In the genomic region with DNA sequence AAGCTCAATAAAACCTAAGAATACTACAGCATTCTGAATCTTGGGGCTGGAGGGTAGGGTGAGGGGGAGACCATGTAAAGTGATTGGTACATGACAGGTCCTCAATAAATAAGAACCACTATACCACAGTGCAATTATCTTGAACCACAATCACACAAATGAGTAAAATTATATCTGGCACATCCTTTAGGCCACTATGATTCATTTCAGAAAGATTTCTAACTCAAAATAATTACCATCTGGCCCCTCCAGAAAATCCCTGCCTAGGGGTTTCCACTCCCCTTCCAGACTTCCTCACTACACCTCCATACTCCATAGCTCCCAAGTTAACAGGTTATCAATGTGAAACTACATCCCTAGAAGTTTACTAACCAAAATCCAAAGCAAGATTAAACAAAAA, we compare ENCODE assay signal across 14 cellular contexts. TPM values are rescaled to one million over a fixed set of nuclear protein-coding genes. Genes with fewer than 3 reads are reported as not detected.
DNase-seq lines count a peak whose midpoint lies in the region; ATAC-seq and TF ChIP-seq lines count a peak whose summit lies in the region.
"Had no signal": no experiment of that assay in that cellular context is flagged by ENCODE, and none has a peak within 500 bp of the region (broad histone marks: within the 10 kb centered on the region; RNA-seq: fewer than 3 reads in every experiment).

No MANE protein-coding gene starts in this region.

- H3K27ac Mint-ChIP-seq in activated naive CD4-positive, alpha-beta T cell treated with anti-CD3 and anti-CD28 coated beads for 36 hours, result peak overlapping the region; percentile 63
- H3K27ac Mint-ChIP-seq in activated naive CD4-positive, alpha-beta T cell treated with anti-CD3 and anti-CD28 coated beads, Interleukin-2, amount 10 ng/mL, durations not matched to agents 7 days and 5 days, result no peak overlapping the region
- peak overlapping the region; percentile 61 for H3K27ac Mint-ChIP-seq in chondrocyte (ENCODE audit: unreplicated experiment)

- no peak overlapping the region for H3K14ac ChIP-seq in neuronal stem cell (ENCODE audit: low read length)

- peaks cover 52% of the 10 kb centered on the region for H3K4me1 Mint-ChIP-seq in activated naive CD4-positive, alpha-beta T cell treated with anti-CD3 and anti-CD28 coated beads for 36 hours (ENCODE audit: low read depth)
- peaks cover 36% of the 10 kb centered on the region for H3K4me1 Mint-ChIP-seq in activated naive CD4-positive, alpha-beta T cell treated with anti-CD3 and anti-CD28 coated beads, Interleukin-2, amount 10 ng/mL, durations not matched to agents 7 days and 5 days
- H3K4me1 Mint-ChIP-seq in chondrocyte (ENCODE audit: low read depth), result peaks cover 53% of the 10 kb centered on the region

- H3K23ac ChIP-seq in neuronal stem cell (ENCODE audit: low read depth, low read length, poor library complexity), result no peak overlapping the region

- no peaks in the 10 kb centered on the region for H3K9me2 ChIP-seq in hepatocyte (replicated peaks; ENCODE audit: insufficient read depth)

- peak overlapping the region in 1 of 5 donors; percentile 24 for H3K9ac ChIP-seq in subcutaneous abdominal adipose tissue (ENCODE audit: low read length in 5 of 5)
- H3K9ac ChIP-seq in neuronal stem cell (ENCODE audit: low read depth, low read length, poor library complexity), result no peak overlapping the region

- no peak overlapping the region for H2BK12ac ChIP-seq in neuronal stem cell (ENCODE audit: low read length)

- H3K4me3 ChIP-seq in subcutaneous abdominal adipose tissue (ENCODE audit: low read depth in 1 of 5, low read length in 5 of 5), result no peak overlapping the region
- no peak overlapping the region for H3K4me3 ChIP-seq in neuronal stem cell (ENCODE audit: low read length in 2 of 2)
- H3K4me3 ChIP-seq in hepatocyte, result no peak overlapping the region
- H3K4me3 ChIP-seq: pancreas had no signal

- H3K27me3 ChIP-seq in subcutaneous abdominal adipose tissue (ENCODE audit: control insufficient read depth in 5 of 5, insufficient read depth in 4 of 5, low read length in 5 of 5) (no peaks in the 10 kb centered on the region), neuronal stem cell (ENCODE audit: control insufficient read depth in 3 of 3, insufficient read depth in 3 of 3, low read depth in 1 of 3, low read length in 3 of 3) (no peaks in the 10 kb centered on the region), hepatocyte (no peaks in the 10 kb centered on the region)
- H3K27me3 ChIP-seq: pancreas had no signal

- no peak overlapping the region for H3K4me3 Mint-ChIP-seq in activated naive CD4-positive, alpha-beta T cell treated with anti-CD3 and anti-CD28 coated beads for 36 hours
- H3K4me3 Mint-ChIP-seq in activated naive CD4-positive, alpha-beta T cell treated with anti-CD3 and anti-CD28 coated beads, Interleukin-2, amount 10 ng/mL, durations not matched to agents 7 days and 5 days, result no peak overlapping the region
- H3K4me3 Mint-ChIP-seq in chondrocyte (ENCODE audit: unreplicated experiment), result no peak overlapping the region

- ATAC-seq in HG03175 (IDR thresholded peaks at IDR 0.05; ENCODE audit: unreplicated experiment), result peak; percentile 53
- ATAC-seq: pancreas had no signal

- no peak for DNase-seq in activated naive CD4-positive, alpha-beta T cell treated with anti-CD3 and anti-CD28 coated beads for 36 hours
- no peak for DNase-seq in activated naive CD4-positive, alpha-beta T cell treated with anti-CD3 and anti-CD28 coated beads, Interleukin-2, amount 10 ng/mL, durations not matched to agents 7 days and 5 days
- no peak for DNase-seq in chondrocyte (ENCODE audit: low spot score)
- DNase-seq in pons (ENCODE audit: low spot score), result no peak
- no peak for DNase-seq in neuronal stem cell (ENCODE audit: low spot score)
- no peak for DNase-seq in hepatocyte (ENCODE audit: low spot score)
- DNase-seq: AML-193, aorta, NCI-H1694, pancreas had no signal

- no peak for TF ChIP-seq CTCF in chondrocyte (IDR thresholded peaks at IDR 0.05)
- no peak for TF ChIP-seq CTCF in hepatocyte (IDR thresholded peaks at IDR 0.05; ENCODE audit: poor library complexity)

- no peak overlapping the region for H3K4me2 ChIP-seq in neuronal stem cell (ENCODE audit: insufficient read depth, low read length, poor library complexity, severe bottlenecking)
- no peak overlapping the region for H3K4me2 ChIP-seq in hepatocyte

- intact Hi-C loops in activated naive CD4-positive, alpha-beta T cell treated with anti-CD3 and anti-CD28 coated beads for 36 hours (cut with micrococcal nuclease), result loop anchor here (2.0 kb wide), 1 partner anchor 18 kb away; no protein-coding TSS in a partner anchor

- H3K27ac ChIP-seq in subcutaneous abdominal adipose tissue (ENCODE audit: low read depth, low read length) (peak overlapping the region; percentile 6), neuronal stem cell (replicated peaks; ENCODE audit: low read length) (no peak overlapping the region), hepatocyte (no peak overlapping the region)
- H3K27ac ChIP-seq: HL-60, pancreas, VCaP had no signal

- no peak overlapping the region for H2BK120ac ChIP-seq in neuronal stem cell (ENCODE audit: low read depth, low read length)

- no peaks in the 10 kb centered on the region for H3K9me3 Mint-ChIP-seq in activated naive CD4-positive, alpha-beta T cell treated with anti-CD3 and anti-CD28 coated beads for 36 hours
- no peaks in the 10 kb centered on the region for H3K9me3 Mint-ChIP-seq in activated naive CD4-positive, alpha-beta T cell treated with anti-CD3 and anti-CD28 coated beads, Interleukin-2, amount 10 ng/mL, durations not matched to agents 7 days and 5 days
- H3K9me3 Mint-ChIP-seq in chondrocyte (ENCODE audit: low read depth), result peaks cover 3% of the 10 kb centered on the region

- H3K36me3 ChIP-seq in subcutaneous abdominal adipose tissue (ENCODE audit: control insufficient read depth in 5 of 5, insufficient read depth in 5 of 5, low read length in 5 of 5), result peaks cover 5 to 20% (median 9%) of the 10 kb centered on the region in 5 donors
- peaks cover 2 to 55% of the 10 kb centered on the region in 2 donors for H3K36me3 ChIP-seq in neuronal stem cell (replicated peaks in 1 of 2; ENCODE audit: control insufficient read depth in 2 of 2, insufficient read depth in 2 of 2, low read length in 2 of 2)
- no peaks in the 10 kb centered on the region for H3K36me3 ChIP-seq in hepatocyte (replicated peaks; ENCODE audit: insufficient read depth, low read depth)

- H4K20me1 ChIP-seq in hepatocyte (ENCODE audit: insufficient read depth, poor library complexity, severe bottlenecking), result peaks cover 53% of the 10 kb centered on the region

- no peak overlapping the region for H4K91ac ChIP-seq in neuronal stem cell (ENCODE audit: low read depth, low read length, poor library complexity)

- H3K4me1 ChIP-seq in subcutaneous abdominal adipose tissue (ENCODE audit: control insufficient read depth in 5 of 5, insufficient read depth in 5 of 5, low read length in 5 of 5), result peaks cover 0 to 52% (median 33%) of the 10 kb centered on the region in 5 donors
- H3K4me1 ChIP-seq in neuronal stem cell (ENCODE audit: control insufficient read depth in 2 of 2, insufficient read depth in 1 of 2, low read depth in 1 of 2, low read length in 2 of 2), result no peaks in the 10 kb centered on the region
- peaks cover 2% of the 10 kb centered on the region for H3K4me1 ChIP-seq in hepatocyte (ENCODE audit: insufficient read depth)

- H2AFZ ChIP-seq in neuronal stem cell (ENCODE audit: low read length), result no peak overlapping the region
- no peak overlapping the region for H2AFZ ChIP-seq in hepatocyte

- peaks cover 5% of the 10 kb centered on the region for H3K79me1 ChIP-seq in neuronal stem cell (ENCODE audit: low read depth, low read length)

- H3K18ac ChIP-seq in neuronal stem cell (ENCODE audit: low read length), result no peak overlapping the region

- no peaks in the 10 kb centered on the region for H3K9me3 ChIP-seq in subcutaneous abdominal adipose tissue (ENCODE audit: control insufficient read depth in 5 of 5, low read length in 5 of 5)
- no peaks in the 10 kb centered on the region for H3K9me3 ChIP-seq in neuronal stem cell (replicated peaks in 1 of 2; ENCODE audit: control insufficient read depth in 2 of 2, insufficient read depth in 1 of 2, low read depth in 1 of 2, low read length in 2 of 2)
- H3K9me3 ChIP-seq in hepatocyte (ENCODE audit: low read depth), result no peaks in the 10 kb centered on the region
- H3K9me3 ChIP-seq: pancreas had no signal

- CTCF ChIA-PET in activated naive CD4-positive, alpha-beta T cell treated with anti-CD3 and anti-CD28 coated beads for 36 hours (lab: Charles Lee), result interaction anchor here (0.6 kb wide), 1 partner anchor 136 kb away, joined by 6 read pairs; no protein-coding TSS in a partner anchor
- CTCF ChIA-PET in activated naive CD4-positive, alpha-beta T cell treated with anti-CD3 and anti-CD28 coated beads, Interleukin-2, amount 10 ng/mL, durations not matched to agents 7 days and 5 days (lab: Charles Lee), result no interaction called here

- H2AK5ac ChIP-seq in neuronal stem cell (ENCODE audit: low read depth, low read length), result no peak overlapping the region

- no peak overlapping the region for H2BK5ac ChIP-seq in neuronal stem cell (ENCODE audit: low read length)

- H3K27me3 Mint-ChIP-seq in activated naive CD4-positive, alpha-beta T cell treated with anti-CD3 and anti-CD28 coated beads for 36 hours (ENCODE audit: low read depth), result no peaks in the 10 kb centered on the region
- no peaks in the 10 kb centered on the region for H3K27me3 Mint-ChIP-seq in activated naive CD4-positive, alpha-beta T cell treated with anti-CD3 and anti-CD28 coated beads, Interleukin-2, amount 10 ng/mL, durations not matched to agents 7 days and 5 days
- no peaks in the 10 kb centered on the region for H3K27me3 Mint-ChIP-seq in chondrocyte (ENCODE audit: low read depth)

- peaks cover 100% of the 10 kb centered on the region for H3K79me2 ChIP-seq in hepatocyte

- no peak overlapping the region for H4K8ac ChIP-seq in neuronal stem cell (ENCODE audit: low read depth, low read length)

- peaks cover 30% of the 10 kb centered on the region for H3K36me3 Mint-ChIP-seq in activated naive CD4-positive, alpha-beta T cell treated with anti-CD3 and anti-CD28 coated beads for 36 hours (ENCODE audit: low read depth)
- peaks cover 52% of the 10 kb centered on the region for H3K36me3 Mint-ChIP-seq in activated naive CD4-positive, alpha-beta T cell treated with anti-CD3 and anti-CD28 coated beads, Interleukin-2, amount 10 ng/mL, durations not matched to agents 7 days and 5 days
- peaks cover 7% of the 10 kb centered on the region for H3K36me3 Mint-ChIP-seq in chondrocyte (ENCODE audit: low read depth)

- H2BK15ac ChIP-seq in neuronal stem cell (ENCODE audit: low read length), result no peak overlapping the region

- H3K4ac ChIP-seq in neuronal stem cell (ENCODE audit: low read length), result no peak overlapping the region

RNA-seq across cellular contexts. Expression of a gene that starts 19.7 kb away (rescaled TPM):
- total RNA-seq in activated naive CD4-positive, alpha-beta T cell treated with anti-CD3 and anti-CD28 coated beads for 36 hours, result 10 to 100 TPM; 47.6 to 49.8 TPM
- 36.6 to 40.0 TPM (median 40.0 TPM) in 3 replicates for total RNA-seq in chondrocyte
- polyA plus RNA-seq in neuronal stem cell (2013, experiment 1 of 2), result 92.2 TPM
- polyA plus RNA-seq in neuronal stem cell (2013, experiment 2 of 2), result 90.4 TPM
- total RNA-seq in hepatocyte, result 12.7 and 24.2 TPM in 2 replicates
- polyA plus RNA-seq in hepatocyte, result 39.9 and 49.6 TPM in 2 replicates
